Comparison of ENCODE assay signal across 1 cellular context in genomic region chr12:58105225-58106119, GRCh38.
TF ChIP-seq lines count a peak whose summit lies in the region.

No MANE protein-coding gene starts in this region.

TF ChIP-seq in H1, 55 proteins besides CTCF, POLR2A, EP300 and RAD21 (continued from another document):
- TF ChIP-seq TBP (IDR thresholded peaks at IDR 0.05; ENCODE audit: low read depth, low read length) (no peak), GABPA (IDR thresholded peaks at IDR 0.05; ENCODE audit: borderline replicate concordance, insufficient read depth, low read length) (no peak), SIX5 (IDR thresholded peaks at IDR 0.05; ENCODE audit: low read depth, low read length) (no peak), SP4 (IDR thresholded peaks at IDR 0.05; ENCODE audit: low read length) (no peak)
